Comparison of ENCODE assay signal across 8 cellular contexts in the genomic region with DNA sequence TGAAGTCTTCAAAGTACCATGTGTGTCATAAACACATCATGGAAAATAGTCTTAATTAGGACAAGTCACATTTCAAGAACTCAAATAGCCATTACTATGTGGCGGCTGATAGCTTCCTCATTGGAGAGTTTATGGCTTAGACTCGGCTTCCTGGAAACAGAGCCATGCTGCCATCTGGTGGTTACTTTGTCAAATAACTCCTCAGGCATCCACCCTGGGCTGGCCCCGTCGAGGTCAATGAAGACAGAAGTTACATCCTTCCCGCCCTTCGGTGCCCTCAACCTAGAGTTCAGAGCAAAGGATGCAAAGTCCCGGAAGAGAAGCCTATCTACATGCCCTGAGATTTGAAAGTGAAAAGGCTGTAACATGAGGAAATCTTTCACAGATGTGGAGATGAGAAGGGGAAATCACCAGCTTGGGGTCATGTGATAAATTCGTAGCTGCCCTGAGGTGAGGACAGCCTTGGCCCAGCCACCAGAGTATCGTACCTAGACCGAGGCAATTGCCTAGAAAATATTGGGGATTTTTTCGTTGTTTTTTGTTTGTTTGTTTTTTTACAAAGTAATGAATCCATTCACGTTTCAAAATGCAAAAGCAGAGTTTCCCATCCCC. TPM values are rescaled to one million over a fixed set of nuclear protein-coding genes. Genes with fewer than 3 reads are reported as not detected.
DNase-seq lines count a peak whose midpoint lies in the region; FAIRE-seq and TF ChIP-seq lines count a peak whose summit lies in the region.

No MANE protein-coding gene starts in this region.

- H3K4me3 ChIP-seq in SJCRH30, result no peak overlapping the region
- H3K4me3 ChIP-seq in tibial artery, result no peak overlapping the region

- intact Hi-C loops in tibial artery (cut with DNase I; ENCODE audit: low total_unique reads), result loop anchor here (2.0 kb wide), 1 partner anchor 147 kb away; no protein-coding TSS in a partner anchor

- CTCF ChIA-PET in HEK293T (lab: Yijun Ruan, JAX), result interaction anchor here (0.6 to 3.3 kb wide), 8 partner anchors 20 to 456 kb away, joined by 3 to 35 read pairs (median 4); no protein-coding TSS in a partner anchor

- TF ChIP-seq CTCF in osteocyte (IDR thresholded peaks at IDR 0.05) (peak; percentile 86), tibial artery (IDR thresholded peaks at IDR 0.05) (peak; percentile 77 to 89)

- H3K27me3 Mint-ChIP-seq in osteocyte (ENCODE audit: unreplicated experiment), result peaks cover 9% of the 10 kb centered on the region

- peak; percentile 90 for FAIRE-seq in G401.6 (lab: Jason Lieb, UNC)
- FAIRE-seq in frontal cortex (lab: Jason Lieb, UNC), result peak; percentile 85

- H3K9me3 Mint-ChIP-seq in osteocyte (ENCODE audit: unreplicated experiment), result peaks cover 4% of the 10 kb centered on the region

- H3K27me3 ChIP-seq in SJCRH30, result no peaks in the 10 kb centered on the region
- no peaks in the 10 kb centered on the region for H3K27me3 ChIP-seq in tibial artery

- peaks cover 15% of the 10 kb centered on the region for H3K4me1 Mint-ChIP-seq in osteocyte (ENCODE audit: unreplicated experiment)

- H3K36me3 Mint-ChIP-seq in osteocyte (ENCODE audit: unreplicated experiment), result peaks cover 2% of the 10 kb centered on the region

- H3K27ac ChIP-seq in SJCRH30, result no peak overlapping the region
- no peak overlapping the region for H3K27ac ChIP-seq in tibial artery

- no peak overlapping the region for H3K27ac Mint-ChIP-seq in osteocyte (ENCODE audit: unreplicated experiment)

- H3K9me3 ChIP-seq in SJCRH30 (replicated peaks) (no peaks in the 10 kb centered on the region; the same call in 1 of the 2 replicates), tibial artery (peaks cover 0 to 10% (median 0%) of the 10 kb centered on the region in 3 donors)

- POLR2A ChIA-PET in HEK293T (lab: Yijun Ruan, JAX), result interaction anchor here (0.6 kb wide), 1 partner anchor 94 kb away, joined by 3 read pairs; no protein-coding TSS in a partner anchor

- H3K4me1 ChIP-seq in SJCRH30 (peaks cover 19% of the 10 kb centered on the region), tibial artery (peaks cover 0 to 9% (median 0%) of the 10 kb centered on the region in 4 donors)

- H3K36me3 ChIP-seq in SJCRH30 (no peaks in the 10 kb centered on the region), tibial artery (no peaks in the 10 kb centered on the region)

- H3K4me3 Mint-ChIP-seq in osteocyte (ENCODE audit: unreplicated experiment), result no peak overlapping the region

- DNase-seq in HEK293T (ENCODE audit: extremely low spot score), result peak; percentile 86
- DNase-seq in NCI-H1048 (lab: John Stamatoyannopoulos, UW), result peak; percentile 10
- peak; percentile 72 to 94 for DNase-seq in SJCRH30
- DNase-seq in activated effector memory CD4-positive, alpha-beta T cell treated with anti-CD3 and anti-CD28 coated beads, Interleukin-2, amount 50 U/mL, for 16 hours, result peak; percentile 87
- peak; percentile 46 to 74 for DNase-seq in frontal cortex (ENCODE audit: low spot score in 2 of 2)
- no peak for DNase-seq in osteocyte (ENCODE audit: extremely low spot score, unreplicated experiment)
- DNase-seq in tibial artery, result peak; percentile 57 to 78

TF ChIP-seq in HEK293T, 16 proteins besides CTCF, POLR2A, EP300 and RAD21:
- TF ChIP-seq, protein P1, sequence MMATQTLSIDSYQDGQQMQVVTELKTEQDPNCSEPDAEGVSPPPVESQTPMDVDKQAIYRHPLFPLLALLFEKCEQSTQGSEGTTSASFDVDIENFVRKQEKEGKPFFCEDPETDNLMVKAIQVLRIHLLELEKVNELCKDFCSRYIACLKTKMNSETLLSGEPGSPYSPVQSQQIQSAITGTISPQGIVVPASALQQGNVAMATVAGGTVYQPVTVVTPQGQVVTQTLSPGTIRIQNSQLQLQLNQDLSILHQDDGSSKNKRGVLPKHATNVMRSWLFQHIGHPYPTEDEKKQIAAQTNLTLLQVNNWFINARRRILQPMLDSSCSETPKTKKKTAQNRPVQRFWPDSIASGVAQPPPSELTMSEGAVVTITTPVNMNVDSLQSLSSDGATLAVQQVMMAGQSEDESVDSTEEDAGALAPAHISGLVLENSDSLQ (IDR thresholded peaks at IDR 0.05), result no peak
- no peak for TF ChIP-seq SP1 (IDR thresholded peaks at IDR 0.05)
- peak; percentile 36 for TF ChIP-seq L3MBTL2 (conservative IDR thresholded peaks at IDR 0.05)
- TF ChIP-seq FOXA1 (IDR thresholded peaks at IDR 0.05), result no peak
TF ChIP-seq in HEK293T: peak in this region for 1.

RNA-seq across cellular contexts. Expression of a gene that starts 45.5 kb away (rescaled TPM):
- total RNA-seq in SJCRH30 (2014; rRNA removed; shearing (Covaris generic)), result 3.0 and 4.1 TPM in 2 replicates
- total RNA-seq in frontal cortex (9.4 TPM), osteocyte (4.7 and 6.1 TPM in 2 replicates)
